16 cellular contexts compared by ENCODE assay signal in genomic region chr9:16673171-16673570, GRCh38.
DNase-seq lines count a peak whose midpoint lies in the region; ATAC-seq and TF ChIP-seq lines count a peak whose summit lies in the region.
"Had no signal": no experiment of that assay in that cellular context is flagged by ENCODE, and none has a peak within 500 bp of the region (broad histone marks: within the 10 kb centered on the region; RNA-seq: fewer than 3 reads in every experiment).

No MANE protein-coding gene starts in this region.

- no peak overlapping the region for H3K9ac ChIP-seq in mammary epithelial cell (ENCODE audit: insufficient read depth, low read length)

- TF ChIP-seq CTCF in mammary epithelial cell (conservative IDR thresholded peaks at IDR 0.05 in 1 of 2, IDR thresholded peaks at IDR 0.05 in 1 of 2; ENCODE audit: extremely low read depth in 1 of 2, insufficient read depth in 1 of 2, low read depth in 1 of 2, low read length in 2 of 2), result no peak
- no peak for TF ChIP-seq CTCF in breast epithelium (IDR thresholded peaks at IDR 0.05)
- TF ChIP-seq CTCF in VCaP (conservative IDR thresholded peaks at IDR 0.05), result no peak
- no peak for TF ChIP-seq CTCF in fibroblast of mammary gland (conservative IDR thresholded peaks at IDR 0.05; ENCODE audit: control insufficient read depth, insufficient read depth, low read depth, low read length)

- no peaks in the 10 kb centered on the region for H4K20me1 ChIP-seq in mammary epithelial cell (ENCODE audit: insufficient read depth, low read length)

- no TSS peak for BruUV-seq in mammary epithelial cell (replicated peaks; lab: Mats Ljungman, UMichigan)

- in situ Hi-C loops in mammary epithelial cell (cut with MboI; ENCODE audit: low sequenced_read_pairs in 2 of 2), result no loop called here

- H3K4me3 ChIP-seq in mammary epithelial cell (replicated peaks in 1 of 3; ENCODE audit: insufficient read depth in 1 of 3, low read depth in 2 of 3, low read length in 3 of 3), result no peak overlapping the region
- no peak overlapping the region for H3K4me3 ChIP-seq in breast epithelium
- H3K4me3 ChIP-seq in fibroblast of mammary gland (ENCODE audit: control insufficient read depth, low read depth, low read length), result no peak overlapping the region
- H3K4me3 ChIP-seq: SK-N-MC had no signal

- no peak for TF ChIP-seq POLR2A in breast epithelium (IDR thresholded peaks at IDR 0.05)

- intact Hi-C loops in mammary epithelial cell (cut with micrococcal nuclease) (no loop called here), breast epithelium (cut with DNase I; ENCODE audit: low total_unique reads) (loop anchor here (5.0 kb wide), 1 partner anchor 76 kb away; no protein-coding TSS in a partner anchor), sciatic nerve (cut with DNase I) (no loop called here)

- H3K27me3 ChIP-seq in mammary epithelial cell (ENCODE audit: insufficient read depth, low read length), result no peaks in the 10 kb centered on the region
- no peaks in the 10 kb centered on the region for H3K27me3 ChIP-seq in breast epithelium

- H3K9me3 ChIP-seq in mammary epithelial cell (replicated peaks; ENCODE audit: insufficient read depth, low read length) (no peaks in the 10 kb centered on the region), breast epithelium (no peaks in the 10 kb centered on the region)
- H3K9me3 ChIP-seq: Caco-2 had no signal

- dilution Hi-C loops in mammary epithelial cell (cut with HindIII; ENCODE audit: low sequenced_read_pairs), result no loop called here

- CTCF ChIA-PET in mammary epithelial cell (lab: Charles Lee; ENCODE audit: low non-redundant PET), result no interaction called here

- H3K79me2 ChIP-seq in mammary epithelial cell (ENCODE audit: insufficient read depth, low read length), result no peaks in the 10 kb centered on the region

- H3K27ac ChIP-seq in mammary epithelial cell (ENCODE audit: insufficient read depth, low read depth, low read length) (no peak overlapping the region), breast epithelium (no peak overlapping the region), VCaP (peak overlapping the region; percentile 32; the same call in 1 of the 2 replicates)
- H3K27ac ChIP-seq: 22Rv1, SK-N-MC had no signal

- peak; percentile 18 for DNase-seq in mammary epithelial cell
- no peak for DNase-seq in breast epithelium (ENCODE audit: low spot score in 2 of 2)
- DNase-seq in fibroblast of mammary gland (ENCODE audit: low read depth), result peak; percentile 71
- no peak for DNase-seq in sciatic nerve (ENCODE audit: low spot score)
- no peak for DNase-seq in DMS79 (lab: John Stamatoyannopoulos, UW)
- DNase-seq: Caco-2, NCI-H1105 treated with DMSO at 0.1 percent for 48 hours, NCI-H1694, NCI-H748 treated with DMSO at 0.1 percent for 48 hours, OCI-M1, SHP77 had no signal

- no peaks in the 10 kb centered on the region for H3K36me3 ChIP-seq in mammary epithelial cell (ENCODE audit: insufficient read depth, low read length)
- H3K36me3 ChIP-seq in breast epithelium, result no peaks in the 10 kb centered on the region

- ATAC-seq in GM19455 (IDR thresholded peaks at IDR 0.05; ENCODE audit: unreplicated experiment), result no peak
- no peak for ATAC-seq in GM21360 (IDR thresholded peaks at IDR 0.05; ENCODE audit: unreplicated experiment)
- no peak for ATAC-seq in sciatic nerve

- peaks cover 9% of the 10 kb centered on the region for H3K4me1 ChIP-seq in mammary epithelial cell (ENCODE audit: insufficient read depth, low read length)
- no peaks in the 10 kb centered on the region for H3K4me1 ChIP-seq in breast epithelium
- H3K4me1 ChIP-seq: Caco-2 had no signal

- no peak overlapping the region for H2AFZ ChIP-seq in mammary epithelial cell (ENCODE audit: low read depth, low read length)

- no peak overlapping the region for H3K4me2 ChIP-seq in mammary epithelial cell (ENCODE audit: insufficient read depth, low read depth, low read length)

Comparison
In these comparisons a context has a peak if more than half of its experiments do, and no peak if none do; other contexts are left out.
1. DNase-seq: peak in mammary epithelial cell (single experiment) and fibroblast of mammary gland (single experiment); none in breast epithelium (0 of 2), sciatic nerve (single experiment) and DMS79 (single experiment).